Comparison of ENCODE assay signal across 8 cellular contexts in genomic region chr19:55340144-55340783, GRCh38. TPM values are rescaled to one million over a fixed set of nuclear protein-coding genes. Genes with fewer than 3 reads are reported as not detected.
A peak's percentile ranks its signal among the peaks of the same experiment; 100 is the strongest.
DNase-seq lines count a peak whose midpoint lies in the region; ATAC-seq, FAIRE-seq and TF ChIP-seq lines count a peak whose summit lies in the region.

No MANE protein-coding gene starts in this region.

- H3K4me3 Mint-ChIP-seq in CD4-positive, CD25-positive, alpha-beta regulatory T cell, result peak overlapping the region; percentile 78 to 93 (median 88)

- peaks cover 5 to 28% (median 14%) of the 10 kb centered on the region in 4 donors for H3K4me1 Mint-ChIP-seq in CD4-positive, CD25-positive, alpha-beta regulatory T cell

- no peaks in the 10 kb centered on the region for H4K20me1 ChIP-seq in MM.1S (ENCODE audit: insufficient read depth, low read length)

- no peaks in the 10 kb centered on the region for H3K9me2 ChIP-seq in MM.1S (replicated peaks; ENCODE audit: insufficient read depth, low read length)

- peak overlapping the region; percentile 99 for H3K9ac ChIP-seq in MM.1S (ENCODE audit: low read length)

- DNase-seq in CD4-positive, CD25-positive, alpha-beta regulatory T cell, result no peak
- DNase-seq in MM.1S (peak; percentile 19), bronchial epithelial cell (ENCODE audit: low read depth) (no peak), mucosa of descending colon (peak; percentile 56 to 72 (median 69)), NCI-H1694 treated with DMSO at 0.1 percent for 48 hours (lab: John Stamatoyannopoulos, UW) (no peak), SHP77 treated with DMSO at 0.1 percent for 48 hours (lab: John Stamatoyannopoulos, UW) (no peak), mucosa of gallbladder (ENCODE audit: low spot score) (no peak), NCI-H1436 treated with DMSO at 0.1 percent for 48 hours (lab: John Stamatoyannopoulos, UW) (no peak)

- H3K27ac ChIP-seq in CD4-positive, CD25-positive, alpha-beta regulatory T cell (ENCODE audit: insufficient read depth, low read length, poor library complexity, severe bottlenecking), result peak overlapping the region; percentile 89
- H3K27ac ChIP-seq in MM.1S (ENCODE audit: low read length), result peak overlapping the region; percentile 83

- peak overlapping the region in 2 of 3 donors; percentile 93 to 100 for H3K27ac Mint-ChIP-seq in CD4-positive, CD25-positive, alpha-beta regulatory T cell

- no peaks in the 10 kb centered on the region for H3K27me3 ChIP-seq in CD4-positive, CD25-positive, alpha-beta regulatory T cell (ENCODE audit: control insufficient read depth, insufficient read depth, low read length)
- H3K27me3 ChIP-seq in MM.1S (replicated peaks; ENCODE audit: insufficient read depth, low read length), result peaks cover 10% of the 10 kb centered on the region
- H3K27me3 ChIP-seq in bronchial epithelial cell (ENCODE audit: control insufficient read depth, insufficient read depth, low read length), result no peaks in the 10 kb centered on the region

- intact Hi-C loops in mucosa of descending colon (cut with DNase I, micrococcal nuclease), result no loop called here

- H3K79me2 ChIP-seq in MM.1S (ENCODE audit: low read length), result peaks cover 24% of the 10 kb centered on the region

- H3K27me3 Mint-ChIP-seq in CD4-positive, CD25-positive, alpha-beta regulatory T cell, result peaks cover 36% of the 10 kb centered on the region

- peaks cover 8% of the 10 kb centered on the region; the same call in 1 of the 2 replicates for H3F3A ChIP-seq in MM.1S (ENCODE audit: insufficient read depth, low read length)

- H3K4me2 ChIP-seq in MM.1S (ENCODE audit: low read depth, low read length), result peak overlapping the region; percentile 99

- H2AFZ ChIP-seq in MM.1S (ENCODE audit: low read length), result no peak overlapping the region

- no peaks in the 10 kb centered on the region for H3K9me3 ChIP-seq in CD4-positive, CD25-positive, alpha-beta regulatory T cell (ENCODE audit: control insufficient read depth in 2 of 2, low read length in 2 of 2)
- no peaks in the 10 kb centered on the region for H3K9me3 ChIP-seq in MM.1S (replicated peaks; ENCODE audit: insufficient read depth, low read length)
- no peaks in the 10 kb centered on the region for H3K9me3 ChIP-seq in mucosa of descending colon

- peak overlapping the region; percentile 53 for H3K4me3 ChIP-seq in CD4-positive, CD25-positive, alpha-beta regulatory T cell (ENCODE audit: low read depth, low read length)
- peak overlapping the region; percentile 95 for H3K4me3 ChIP-seq in MM.1S (ENCODE audit: low read length)
- peak overlapping the region; percentile 82 for H3K4me3 ChIP-seq in bronchial epithelial cell (ENCODE audit: low read depth, low read length)
- peak overlapping the region; percentile 34 for H3K4me3 ChIP-seq in mucosa of descending colon

- no peak for ATAC-seq in CD4-positive, CD25-positive, alpha-beta regulatory T cell (ENCODE audit: low read depth in 2 of 2)
- peak; percentile 1 for ATAC-seq in mucosa of descending colon

- peaks cover 27% of the 10 kb centered on the region for H3K4me1 ChIP-seq in CD4-positive, CD25-positive, alpha-beta regulatory T cell (ENCODE audit: control insufficient read depth, insufficient read depth, low read length, poor library complexity, severe bottlenecking)
- H3K4me1 ChIP-seq in MM.1S (ENCODE audit: low read length) (peaks cover 5% of the 10 kb centered on the region; the same call in 1 of the 2 replicates), mucosa of descending colon (ENCODE audit: low read depth) (peaks cover 17% of the 10 kb centered on the region)

- H3K36me3 Mint-ChIP-seq in CD4-positive, CD25-positive, alpha-beta regulatory T cell, result peaks cover 8% of the 10 kb centered on the region

- no peak for TF ChIP-seq CTCF in MM.1S (IDR thresholded peaks at IDR 0.05; ENCODE audit: low read length)
- no peak for TF ChIP-seq CTCF in bronchial epithelial cell (IDR thresholded peaks at IDR 0.05; ENCODE audit: insufficient read depth, low read length, severe bottlenecking)
- no peak for TF ChIP-seq CTCF in mucosa of descending colon (IDR thresholded peaks at IDR 0.05)

- no peaks in the 10 kb centered on the region for H3K36me3 ChIP-seq in CD4-positive, CD25-positive, alpha-beta regulatory T cell (ENCODE audit: control insufficient read depth, insufficient read depth, low read length)
- no peaks in the 10 kb centered on the region; the same call in 1 of the 2 replicates for H3K36me3 ChIP-seq in MM.1S (replicated peaks; ENCODE audit: insufficient read depth, low read length)
- H3K36me3 ChIP-seq in bronchial epithelial cell (ENCODE audit: control insufficient read depth, insufficient read depth, low read length), result peaks cover 15% of the 10 kb centered on the region
- H3K36me3 ChIP-seq in mucosa of descending colon (ENCODE audit: low read depth), result peaks cover 7% of the 10 kb centered on the region

- H3K9me3 Mint-ChIP-seq in CD4-positive, CD25-positive, alpha-beta regulatory T cell, result peaks cover 0 to 1% (median 0%) of the 10 kb centered on the region in 7 donors

- FAIRE-seq in bronchial epithelial cell (lab: Jason Lieb, UNC), result no peak

RNA-seq across cellular contexts. Expression of gene KMT5C, which starts 0.6 kb away (rescaled TPM):
- total RNA-seq in CD4-positive, CD25-positive, alpha-beta regulatory T cell, result 69.6 TPM
- polyA plus RNA-seq in CD4-positive, CD25-positive, alpha-beta regulatory T cell, result 1 to 10 TPM in 3 of 4 donors, under 1 TPM in 1; 0.98 to 1.6 (median 1.2) TPM
- total RNA-seq in bronchial epithelial cell, result 5.3 and 9.0 TPM in 2 replicates
- 10 to 100 TPM; 14.7 to 19.3 (median 16.5) TPM for total RNA-seq in mucosa of descending colon
- 24.9 TPM for total RNA-seq in mucosa of gallbladder

RNA-seq across cellular contexts. Expression of gene COX6B2, which starts 14.3 kb away (rescaled TPM):
- 0.57 TPM for total RNA-seq in CD4-positive, CD25-positive, alpha-beta regulatory T cell
- not detected for polyA plus RNA-seq in CD4-positive, CD25-positive, alpha-beta regulatory T cell
- 0.26 and 0.64 TPM in 2 replicates for total RNA-seq in bronchial epithelial cell
- total RNA-seq in mucosa of descending colon, result 10 to 100 TPM; 16.6 to 30.0 (median 17.2) TPM
- not detected for total RNA-seq in mucosa of gallbladder

RNA-seq across cellular contexts. Expression of gene TMEM150B, which starts 15.1 kb away (rescaled TPM):
- total RNA-seq in CD4-positive, CD25-positive, alpha-beta regulatory T cell, result 2.1 TPM
- polyA plus RNA-seq in CD4-positive, CD25-positive, alpha-beta regulatory T cell, result not detected
- not detected in 2 replicates for total RNA-seq in bronchial epithelial cell
- 10 to 100 TPM; 31.6 to 62.1 (median 36.4) TPM for total RNA-seq in mucosa of descending colon
- total RNA-seq in mucosa of gallbladder, result 10.1 TPM

RNA-seq across cellular contexts. Expression of gene GARIN5B, which starts 22.8 kb away (rescaled TPM):
- not detected for total RNA-seq in CD4-positive, CD25-positive, alpha-beta regulatory T cell
- polyA plus RNA-seq in CD4-positive, CD25-positive, alpha-beta regulatory T cell, result not detected
- not detected in 2 replicates for total RNA-seq in bronchial epithelial cell
- not detected for total RNA-seq in mucosa of descending colon
- total RNA-seq in mucosa of gallbladder, result not detected

RNA-seq across cellular contexts. Expression of gene IL11, which starts 30.0 kb away (rescaled TPM):
- not detected for total RNA-seq in CD4-positive, CD25-positive, alpha-beta regulatory T cell
- not detected for polyA plus RNA-seq in CD4-positive, CD25-positive, alpha-beta regulatory T cell
- total RNA-seq in bronchial epithelial cell (0.64 and 1.3 TPM in 2 replicates), mucosa of descending colon (under 1 TPM; 0.24 to 0.32 (median 0.29) TPM), mucosa of gallbladder (0.69 TPM)

Comparison
In these comparisons a context has a peak if more than half of its experiments do, and no peak if none do; other contexts are left out.
1. DNase-seq: peak in MM.1S (single experiment) and mucosa of descending colon (3 of 3); none in CD4-positive, CD25-positive, alpha-beta regulatory T cell (0 of 3), bronchial epithelial cell (single experiment), NCI-H1694 treated with DMSO at 0.1 percent for 48 hours (single experiment), SHP77 treated with DMSO at 0.1 percent for 48 hours (single experiment), mucosa of gallbladder (single experiment) and NCI-H1436 treated with DMSO at 0.1 percent for 48 hours (single experiment).
2. H3K4me3 ChIP-seq: peak in every context shown above with its lines; median percentile 95 in MM.1S; 82 in bronchial epithelial cell; 53 in CD4-positive, CD25-positive, alpha-beta regulatory T cell; 34 in mucosa of descending colon.
3. RNA of gene COX6B2, which starts 14.3 kb away (total RNA-seq): 16.6 to 30.0 TPM in mucosa of descending colon; 0.57 TPM in CD4-positive, CD25-positive, alpha-beta regulatory T cell (single experiment), 0.26 to 0.64 TPM in bronchial epithelial cell and not detected in mucosa of gallbladder (single experiment); every median in the first group is over 10 times any median in the second.